21 cellular contexts compared by ENCODE assay signal in the genomic region with DNA sequence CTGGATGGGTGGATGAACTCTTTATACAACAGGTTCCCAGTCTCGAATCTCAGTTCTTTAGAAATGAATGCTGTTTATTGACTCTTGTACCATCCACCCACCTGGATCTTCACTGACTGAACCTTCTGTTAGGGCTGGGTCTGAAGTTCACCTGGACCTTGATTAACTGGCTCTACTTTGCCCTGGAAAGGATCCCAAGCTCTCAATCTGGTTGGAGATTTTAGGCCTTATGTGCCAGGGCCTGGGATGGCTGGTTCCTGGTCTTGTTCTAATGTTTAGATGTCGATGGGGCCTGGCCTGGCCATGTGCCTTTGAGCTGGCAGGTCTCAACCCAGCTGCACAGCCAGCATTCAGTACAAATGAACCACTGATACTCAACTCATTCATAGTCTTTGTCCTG.
DNase-seq lines count a peak whose midpoint lies in the region; ATAC-seq and TF ChIP-seq lines count a peak whose summit lies in the region.
"Had no signal": no experiment of that assay in that cellular context is flagged by ENCODE, and none has a peak within 500 bp of the region (broad histone marks: within the 10 kb centered on the region; RNA-seq: fewer than 3 reads in every experiment).

No MANE protein-coding gene starts in this region.

- H3K27me3 Mint-ChIP-seq in activated T-helper 17 cell treated with anti-CD3 and anti-CD28 coated beads, Interleukin-2, amount 50 U/mL, for 72 hours = peaks cover 3% of the 10 kb centered on the region
- H3K27me3 Mint-ChIP-seq: IgD-negative memory B cell had no signal

- DNase-seq in left colon (no peak), mucosa of descending colon (peak in 2 of 3 donors; percentile 17 to 20), upper lobe of right lung (peak; percentile 18), NCI-H2081 treated with DMSO at 0.1 percent for 48 hours (lab: John Stamatoyannopoulos, UW) (no peak)
- DNase-seq in effector memory CD4-positive, alpha-beta T cell = no peak
- DNase-seq: ACHN; BE2C; C1 segment of cervical spinal cord; CD4-positive, CD25-positive, alpha-beta regulatory T cell; CD8-positive, alpha-beta memory T cell; COR-L47; DMS 273 treated with DMSO at 0.1 percent for 48 hours; DMS53; DND-41; EL; HCEC 1CT; HFFc6 had no signal

- no peak overlapping the region for H3K27ac ChIP-seq in upper lobe of right lung
- H3K27ac ChIP-seq in effector memory CD4-positive, alpha-beta T cell (ENCODE audit: insufficient read depth, low read length, poor library complexity, severe bottlenecking) = no peak overlapping the region

- no peak overlapping the region for H3K4me3 ChIP-seq in mucosa of descending colon
- no peak overlapping the region for H3K4me3 ChIP-seq in upper lobe of right lung
- H3K4me3 ChIP-seq in effector memory CD4-positive, alpha-beta T cell (ENCODE audit: insufficient read depth, low read depth, low read length, poor library complexity, severe bottlenecking) = no peak overlapping the region
- H3K4me3 ChIP-seq: GM23338 had no signal

- H3K9me3 ChIP-seq in mucosa of descending colon = no peaks in the 10 kb centered on the region
- no peaks in the 10 kb centered on the region for H3K9me3 ChIP-seq in upper lobe of right lung
- H3K9me3 ChIP-seq in effector memory CD4-positive, alpha-beta T cell (ENCODE audit: control insufficient read depth, low read length) = no peaks in the 10 kb centered on the region

- no peak for TF ChIP-seq CTCF in mucosa of descending colon (IDR thresholded peaks at IDR 0.05)
- no peak for TF ChIP-seq CTCF in upper lobe of right lung (IDR thresholded peaks at IDR 0.05)

- peaks cover 6% of the 10 kb centered on the region for H3K4me1 Mint-ChIP-seq in activated T-helper 17 cell treated with anti-CD3 and anti-CD28 coated beads, Interleukin-2, amount 50 U/mL, for 72 hours

- H3K27ac Mint-ChIP-seq in activated T-helper 17 cell treated with anti-CD3 and anti-CD28 coated beads, Interleukin-2, amount 50 U/mL, for 72 hours = peak overlapping the region; percentile 16
- H3K27ac Mint-ChIP-seq: CD8-positive, alpha-beta memory T cell; GM23338; HFFc6; IgD-negative memory B cell had no signal

- no peaks in the 10 kb centered on the region for H3K27me3 ChIP-seq in upper lobe of right lung
- no peaks in the 10 kb centered on the region for H3K27me3 ChIP-seq in effector memory CD4-positive, alpha-beta T cell (replicated peaks; ENCODE audit: control insufficient read depth, insufficient read depth, low read length, poor library complexity, severe bottlenecking)
- H3K27me3 ChIP-seq: BE2C had no signal

- intact Hi-C loops in left colon (cut with DNase I, micrococcal nuclease) = no loop called here
- intact Hi-C loops in mucosa of descending colon (cut with DNase I, micrococcal nuclease) = no loop called here
- intact Hi-C loops in upper lobe of right lung (cut with DNase I) = no loop called here

- H3K4me1 ChIP-seq in mucosa of descending colon (ENCODE audit: low read depth) (peaks cover 7% of the 10 kb centered on the region), upper lobe of right lung (peaks cover 8% of the 10 kb centered on the region)
- H3K4me1 ChIP-seq in effector memory CD4-positive, alpha-beta T cell (ENCODE audit: control insufficient read depth, insufficient read depth, low read length, poor library complexity, severe bottlenecking) = no peaks in the 10 kb centered on the region

- H3K36me3 ChIP-seq in mucosa of descending colon (ENCODE audit: low read depth) (no peaks in the 10 kb centered on the region), upper lobe of right lung (no peaks in the 10 kb centered on the region)
- H3K36me3 ChIP-seq in effector memory CD4-positive, alpha-beta T cell (ENCODE audit: control insufficient read depth, insufficient read depth, low read length) = no peaks in the 10 kb centered on the region
- H3K36me3 ChIP-seq: BE2C had no signal

- H3K9me3 Mint-ChIP-seq in activated T-helper 17 cell treated with anti-CD3 and anti-CD28 coated beads, Interleukin-2, amount 50 U/mL, for 72 hours = no peaks in the 10 kb centered on the region
- H3K9me3 Mint-ChIP-seq: CD8-positive, alpha-beta memory T cell; GM23338; HFFc6 had no signal

- ATAC-seq in activated T-helper 17 cell treated with anti-CD3 and anti-CD28 coated beads, Interleukin-2, amount 50 U/mL, for 72 hours (replicated peaks) = no peak
- ATAC-seq in left colon (peak; percentile 61), mucosa of descending colon (peak; percentile 12), upper lobe of right lung (no peak), GM21528 (IDR thresholded peaks at IDR 0.05; ENCODE audit: low FRiP score, unreplicated experiment) (no peak)
- ATAC-seq: GM23338 had no signal

- no peak overlapping the region for H3K4me3 Mint-ChIP-seq in activated T-helper 17 cell treated with anti-CD3 and anti-CD28 coated beads, Interleukin-2, amount 50 U/mL, for 72 hours
- H3K4me3 Mint-ChIP-seq: CD4-positive, CD25-positive, alpha-beta regulatory T cell; CD8-positive, alpha-beta memory T cell; GM23338; HFFc6; IgD-negative memory B cell had no signal

- H3K36me3 Mint-ChIP-seq in activated T-helper 17 cell treated with anti-CD3 and anti-CD28 coated beads, Interleukin-2, amount 50 U/mL, for 72 hours (ENCODE audit: low read depth) = no peaks in the 10 kb centered on the region
- H3K36me3 Mint-ChIP-seq: CD4-positive, CD25-positive, alpha-beta regulatory T cell; CD8-positive, alpha-beta memory T cell had no signal

Comparison
In these comparisons a context has a peak if more than half of its experiments do, and no peak if none do; other contexts are left out.
1. ATAC-seq: peak in left colon (single experiment) and mucosa of descending colon (single experiment); none in activated T-helper 17 cell treated with anti-CD3 and anti-CD28 coated beads, Interleukin-2, amount 50 U/mL, for 72 hours (single experiment), upper lobe of right lung (single experiment) and GM21528 (single experiment).
2. DNase-seq: peak in mucosa of descending colon (2 of 3) and upper lobe of right lung (single experiment); none in left colon (0 of 2), effector memory CD4-positive, alpha-beta T cell (0 of 3) and NCI-H2081 treated with DMSO at 0.1 percent for 48 hours (single experiment).